In the genomic region with DNA sequence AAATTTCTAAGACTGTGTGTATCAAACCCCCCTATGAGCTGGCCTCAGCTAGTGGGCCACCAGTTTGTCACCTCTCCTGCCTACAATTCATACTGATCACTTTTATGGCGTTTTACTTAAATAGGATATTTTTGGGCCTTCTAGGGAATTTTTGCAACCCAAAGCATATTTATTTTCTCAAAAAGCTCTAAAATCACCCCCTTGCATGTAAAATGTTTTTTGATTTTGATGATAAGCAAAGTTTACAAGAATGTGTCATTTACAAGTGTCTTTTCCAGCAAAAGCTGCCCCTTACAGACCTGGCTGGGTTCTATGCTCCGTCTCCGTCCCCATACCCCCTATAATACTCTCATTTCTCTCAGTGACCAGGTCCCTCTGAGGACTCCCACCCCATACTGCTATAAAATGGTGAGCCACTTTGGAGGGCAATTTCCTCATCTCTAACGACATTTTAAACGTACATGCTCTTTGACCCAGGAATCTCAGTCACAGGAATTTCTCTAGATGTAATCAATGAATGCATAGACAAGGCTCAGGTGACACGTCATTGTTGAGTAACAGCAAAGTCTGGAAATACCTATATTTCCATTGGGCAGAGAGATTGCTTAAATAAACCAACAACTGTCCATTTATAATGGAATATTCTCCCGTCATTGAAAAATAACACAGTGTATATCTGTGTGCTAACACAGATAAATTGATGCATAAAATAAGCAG, we compare ENCODE assay signal across 1 cellular context.
TF ChIP-seq lines count a peak whose summit lies in the region.

No MANE protein-coding gene starts in this region.

TF ChIP-seq in HepG2, 621 proteins besides CTCF, POLR2A, EP300 and RAD21 (continued from another document and continues in another):
- no peak for TF ChIP-seq REST (IDR thresholded peaks at IDR 0.05; ENCODE audit: borderline replicate concordance in 1 of 2, low read depth in 1 of 2, low read length in 2 of 2)
- TF ChIP-seq NFKB2 (CRISPR knock-in tag; IDR thresholded peaks at IDR 0.05; ENCODE audit: borderline replicate concordance) = no peak
- no peak for TF ChIP-seq PRPF4 (IDR thresholded peaks at IDR 0.05; ENCODE audit: low read depth, low read length, poor library complexity, severe bottlenecking)
- no peak for TF ChIP-seq THYN1 (CRISPR knock-in tag; IDR thresholded peaks at IDR 0.05; ENCODE audit: borderline replicate concordance, low read depth)
- no peak for TF ChIP-seq SOX13 (IDR thresholded peaks at IDR 0.05)
- peak in 1 of 2 experiments; percentile 75; a peak in 2 of 4 replicates for TF ChIP-seq SOX13 (CRISPR knock-in tag; conservative IDR thresholded peaks at IDR 0.05 in 1 of 2, IDR thresholded peaks at IDR 0.05 in 1 of 2)
- TF ChIP-seq ATM (IDR thresholded peaks at IDR 0.05; ENCODE audit: borderline replicate concordance) = no peak
- TF ChIP-seq, protein P1, sequence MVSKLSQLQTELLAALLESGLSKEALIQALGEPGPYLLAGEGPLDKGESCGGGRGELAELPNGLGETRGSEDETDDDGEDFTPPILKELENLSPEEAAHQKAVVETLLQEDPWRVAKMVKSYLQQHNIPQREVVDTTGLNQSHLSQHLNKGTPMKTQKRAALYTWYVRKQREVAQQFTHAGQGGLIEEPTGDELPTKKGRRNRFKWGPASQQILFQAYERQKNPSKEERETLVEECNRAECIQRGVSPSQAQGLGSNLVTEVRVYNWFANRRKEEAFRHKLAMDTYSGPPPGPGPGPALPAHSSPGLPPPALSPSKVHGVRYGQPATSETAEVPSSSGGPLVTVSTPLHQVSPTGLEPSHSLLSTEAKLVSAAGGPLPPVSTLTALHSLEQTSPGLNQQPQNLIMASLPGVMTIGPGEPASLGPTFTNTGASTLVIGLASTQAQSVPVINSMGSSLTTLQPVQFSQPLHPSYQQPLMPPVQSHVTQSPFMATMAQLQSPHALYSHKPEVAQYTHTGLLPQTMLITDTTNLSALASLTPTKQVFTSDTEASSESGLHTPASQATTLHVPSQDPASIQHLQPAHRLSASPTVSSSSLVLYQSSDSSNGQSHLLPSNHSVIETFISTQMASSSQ (IDR thresholded peaks at IDR 0.05; ENCODE audit: low read depth) = no peak
- TF ChIP-seq, protein P1 (CRISPR knock-in tag; IDR thresholded peaks at IDR 0.05; ENCODE audit: borderline replicate concordance) = no peak; the same call in 1 of the 2 replicates
- TF ChIP-seq SIX4 (CRISPR knock-in tag; IDR thresholded peaks at IDR 0.05) = peak; percentile 13; the same call in 1 of the 2 replicates
- no peak for TF ChIP-seq TGIF2 (CRISPR knock-in tag; IDR thresholded peaks at IDR 0.05)
- no peak for TF ChIP-seq SYNCRIP (IDR thresholded peaks at IDR 0.05; ENCODE audit: insufficient read depth, low read depth, low read length)
- TF ChIP-seq WIZ (CRISPR knock-in tag; IDR thresholded peaks at IDR 0.05) = no peak
- TF ChIP-seq, protein P2, sequence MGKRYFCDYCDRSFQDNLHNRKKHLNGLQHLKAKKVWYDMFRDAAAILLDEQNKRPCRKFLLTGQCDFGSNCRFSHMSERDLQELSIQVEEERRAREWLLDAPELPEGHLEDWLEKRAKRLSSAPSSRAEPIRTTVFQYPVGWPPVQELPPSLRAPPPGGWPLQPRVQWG (CRISPR knock-in tag; IDR thresholded peaks at IDR 0.05; ENCODE audit: borderline replicate concordance, low read depth) = no peak
- TF ChIP-seq ELK4 (CRISPR knock-in tag; IDR thresholded peaks at IDR 0.05; ENCODE audit: borderline replicate concordance) = no peak
- no peak for TF ChIP-seq ZNF577 (CRISPR knock-in tag; IDR thresholded peaks at IDR 0.05; ENCODE audit: borderline replicate concordance, low read depth)
- TF ChIP-seq ZBTB44 (CRISPR knock-in tag; IDR thresholded peaks at IDR 0.05) = no peak
- TF ChIP-seq, protein P3, sequence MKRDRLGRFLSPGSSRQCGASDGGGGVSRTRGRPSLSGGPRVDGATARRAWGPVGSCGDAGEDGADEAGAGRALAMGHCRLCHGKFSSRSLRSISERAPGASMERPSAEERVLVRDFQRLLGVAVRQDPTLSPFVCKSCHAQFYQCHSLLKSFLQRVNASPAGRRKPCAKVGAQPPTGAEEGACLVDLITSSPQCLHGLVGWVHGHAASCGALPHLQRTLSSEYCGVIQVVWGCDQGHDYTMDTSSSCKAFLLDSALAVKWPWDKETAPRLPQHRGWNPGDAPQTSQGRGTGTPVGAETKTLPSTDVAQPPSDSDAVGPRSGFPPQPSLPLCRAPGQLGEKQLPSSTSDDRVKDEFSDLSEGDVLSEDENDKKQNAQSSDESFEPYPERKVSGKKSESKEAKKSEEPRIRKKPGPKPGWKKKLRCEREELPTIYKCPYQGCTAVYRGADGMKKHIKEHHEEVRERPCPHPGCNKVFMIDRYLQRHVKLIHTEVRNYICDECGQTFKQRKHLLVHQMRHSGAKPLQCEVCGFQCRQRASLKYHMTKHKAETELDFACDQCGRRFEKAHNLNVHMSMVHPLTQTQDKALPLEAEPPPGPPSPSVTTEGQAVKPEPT (CRISPR knock-in tag; IDR thresholded peaks at IDR 0.05; ENCODE audit: low read depth) = no peak
- TF ChIP-seq HNF4A (CRISPR knock-in tag; IDR thresholded peaks at IDR 0.05) = peak; percentile 71
- TF ChIP-seq PITX1 (CRISPR knock-in tag; IDR thresholded peaks at IDR 0.05) = no peak
- TF ChIP-seq, protein P4, sequence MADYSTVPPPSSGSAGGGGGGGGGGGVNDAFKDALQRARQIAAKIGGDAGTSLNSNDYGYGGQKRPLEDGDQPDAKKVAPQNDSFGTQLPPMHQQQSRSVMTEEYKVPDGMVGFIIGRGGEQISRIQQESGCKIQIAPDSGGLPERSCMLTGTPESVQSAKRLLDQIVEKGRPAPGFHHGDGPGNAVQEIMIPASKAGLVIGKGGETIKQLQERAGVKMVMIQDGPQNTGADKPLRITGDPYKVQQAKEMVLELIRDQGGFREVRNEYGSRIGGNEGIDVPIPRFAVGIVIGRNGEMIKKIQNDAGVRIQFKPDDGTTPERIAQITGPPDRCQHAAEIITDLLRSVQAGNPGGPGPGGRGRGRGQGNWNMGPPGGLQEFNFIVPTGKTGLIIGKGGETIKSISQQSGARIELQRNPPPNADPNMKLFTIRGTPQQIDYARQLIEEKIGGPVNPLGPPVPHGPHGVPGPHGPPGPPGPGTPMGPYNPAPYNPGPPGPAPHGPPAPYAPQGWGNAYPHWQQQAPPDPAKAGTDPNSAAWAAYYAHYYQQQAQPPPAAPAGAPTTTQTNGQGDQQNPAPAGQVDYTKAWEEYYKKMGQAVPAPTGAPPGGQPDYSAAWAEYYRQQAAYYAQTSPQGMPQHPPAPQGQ (CRISPR knock-in tag; IDR thresholded peaks at IDR 0.05; ENCODE audit: borderline replicate concordance) = no peak
- TF ChIP-seq HOXA9 (CRISPR knock-in tag; IDR thresholded peaks at IDR 0.05; ENCODE audit: borderline replicate concordance) = no peak
- no peak for TF ChIP-seq JUND (CRISPR knock-in tag; IDR thresholded peaks at IDR 0.05)
- TF ChIP-seq, protein P5, sequence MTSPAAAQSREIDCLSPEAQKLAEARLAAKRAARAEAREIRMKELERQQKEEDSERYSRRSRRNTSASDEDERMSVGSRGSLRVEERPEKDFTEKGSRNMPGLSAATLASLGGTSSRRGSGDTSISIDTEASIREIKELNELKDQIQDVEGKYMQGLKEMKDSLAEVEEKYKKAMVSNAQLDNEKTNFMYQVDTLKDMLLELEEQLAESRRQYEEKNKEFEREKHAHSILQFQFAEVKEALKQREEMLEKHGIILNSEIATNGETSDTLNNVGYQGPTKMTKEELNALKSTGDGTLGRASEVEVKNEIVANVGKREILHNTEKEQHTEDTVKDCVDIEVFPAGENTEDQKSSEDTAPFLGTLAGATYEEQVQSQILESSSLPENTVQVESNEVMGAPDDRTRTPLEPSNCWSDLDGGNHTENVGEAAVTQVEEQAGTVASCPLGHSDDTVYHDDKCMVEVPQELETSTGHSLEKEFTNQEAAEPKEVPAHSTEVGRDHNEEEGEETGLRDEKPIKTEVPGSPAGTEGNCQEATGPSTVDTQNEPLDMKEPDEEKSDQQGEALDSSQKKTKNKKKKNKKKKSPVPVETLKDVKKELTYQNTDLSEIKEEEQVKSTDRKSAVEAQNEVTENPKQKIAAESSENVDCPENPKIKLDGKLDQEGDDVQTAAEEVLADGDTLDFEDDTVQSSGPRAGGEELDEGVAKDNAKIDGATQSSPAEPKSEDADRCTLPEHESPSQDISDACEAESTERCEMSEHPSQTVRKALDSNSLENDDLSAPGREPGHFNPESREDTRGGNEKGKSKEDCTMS (CRISPR knock-in tag; conservative IDR thresholded peaks at IDR 0.05) = no peak
- TF ChIP-seq ERF (CRISPR knock-in tag; IDR thresholded peaks at IDR 0.05) = no peak
- TF ChIP-seq CHD2 (IDR thresholded peaks at IDR 0.05; ENCODE audit: low read depth, low read length) = no peak
- TF ChIP-seq ZNF816 (CRISPR knock-in tag; IDR thresholded peaks at IDR 0.05; ENCODE audit: borderline replicate concordance) = no peak
- TF ChIP-seq ZC3H13 (CRISPR knock-in tag; IDR thresholded peaks at IDR 0.05) = no peak
- TF ChIP-seq KDM5B (CRISPR knock-in tag; IDR thresholded peaks at IDR 0.05; ENCODE audit: borderline replicate concordance) = no peak
- TF ChIP-seq ZNF143 (CRISPR knock-in tag; IDR thresholded peaks at IDR 0.05) = no peak
- TF ChIP-seq RNF219 (CRISPR knock-in tag; IDR thresholded peaks at IDR 0.05) = no peak
- no peak for TF ChIP-seq HHEX (CRISPR knock-in tag; IDR thresholded peaks at IDR 0.05)
- TF ChIP-seq KLF6 (CRISPR knock-in tag; IDR thresholded peaks at IDR 0.05) = 0 out of 2 replicates have a peak, but pooled peaks have one; percentile 30
- TF ChIP-seq SNAI1 (CRISPR knock-in tag; IDR thresholded peaks at IDR 0.05; ENCODE audit: borderline replicate concordance) = no peak
- TF ChIP-seq HMG20A (CRISPR knock-in tag; IDR thresholded peaks at IDR 0.05; ENCODE audit: borderline replicate concordance) = peak; percentile 67; the same call in 1 of the 2 replicates
- no peak for TF ChIP-seq NR2F2 (IDR thresholded peaks at IDR 0.05; ENCODE audit: borderline replicate concordance, low read depth)
- no peak for TF ChIP-seq ZNF841 (CRISPR knock-in tag; IDR thresholded peaks at IDR 0.05; ENCODE audit: borderline replicate concordance)
